ENCODE assay signal across 1 cellular context in genomic region chr19:2274185-2274711, GRCh38.
TF ChIP-seq lines count a peak whose summit lies in the region.

No MANE protein-coding gene starts in this region.

TF ChIP-seq in endothelial cell of umbilical vein, 7 proteins besides CTCF, POLR2A, EP300 and RAD21:
- TF ChIP-seq JUN (IDR thresholded peaks at IDR 0.05; ENCODE audit: borderline replicate concordance, insufficient read depth, insufficient read length, low read depth) (no peak), GATA2 (IDR thresholded peaks at IDR 0.05; ENCODE audit: insufficient read depth, insufficient read length, low read depth, low read length) (no peak), MYC (IDR thresholded peaks at IDR 0.05; ENCODE audit: low read depth, low read length) (no peak), EZH2 (IDR thresholded peaks at IDR 0.05; ENCODE audit: borderline replicate concordance, low read depth, low read length, severe bottlenecking) (no peak), POLR2AphosphoS5 (IDR thresholded peaks at IDR 0.05; ENCODE audit: insufficient read depth, low read depth, low read length) (no peak), MAX (IDR thresholded peaks at IDR 0.05; ENCODE audit: insufficient read depth, insufficient read length) (no peak), FOS (IDR thresholded peaks at IDR 0.05; ENCODE audit: borderline replicate concordance, insufficient read depth, low read length) (no peak)
